Comparison of ENCODE assay signal across 8 cellular contexts in genomic region chr12:53674977-53675700, GRCh38. TPM values are rescaled to one million over a fixed set of nuclear protein-coding genes. Genes with fewer than 3 reads are reported as not detected.
DNase-seq lines count a peak whose midpoint lies in the region; ATAC-seq and TF ChIP-seq lines count a peak whose summit lies in the region.

No MANE protein-coding gene starts in this region.

- peaks cover 0 to 2% (median 0%) of the 10 kb centered on the region in 3 donors for H3K9me3 Mint-ChIP-seq in IgD-negative memory B cell
- H3K9me3 Mint-ChIP-seq in chondrocyte (ENCODE audit: low read depth) = no peaks in the 10 kb centered on the region
- no peaks in the 10 kb centered on the region for H3K9me3 Mint-ChIP-seq in naive B cell

- DNase-seq in AG10803 (ENCODE audit: low read depth) = peak; percentile 11
- DNase-seq in chondrocyte (ENCODE audit: low spot score) = no peak
- no peak for DNase-seq in naive B cell
- no peak for DNase-seq in NCI-H128 (lab: John Stamatoyannopoulos, UW; ENCODE audit: unreplicated experiment)
- no peak for DNase-seq in SIG-M5 treated with dmso at 0.1 percent for 504 hours (lab: John Stamatoyannopoulos, UW; ENCODE audit: unreplicated experiment)
- DNase-seq in NCI-H2227 treated with DMSO at 0.1 percent for 48 hours (lab: John Stamatoyannopoulos, UW) = no peak
- no peak for DNase-seq in NK-92 treated with Interleukin-12 subunit alpha and Interleukin-12 subunit beta, amount 100 ng/mL, for 24 hours (lab: John Stamatoyannopoulos, UW)

- peaks cover 24% of the 10 kb centered on the region for H3K27me3 Mint-ChIP-seq in IgD-negative memory B cell
- peaks cover 5% of the 10 kb centered on the region for H3K27me3 Mint-ChIP-seq in chondrocyte (ENCODE audit: low read depth)
- peaks cover 13 to 30% (median 22%) of the 10 kb centered on the region in 3 donors for H3K27me3 Mint-ChIP-seq in naive B cell

- TF ChIP-seq CTCF in AG10803 (conservative IDR thresholded peaks at IDR 0.05; ENCODE audit: low read length) = no peak
- TF ChIP-seq CTCF in chondrocyte (IDR thresholded peaks at IDR 0.05) = no peak

- H3K36me3 Mint-ChIP-seq in IgD-negative memory B cell (no peaks in the 10 kb centered on the region), chondrocyte (ENCODE audit: low read depth) (peaks cover 12% of the 10 kb centered on the region), naive B cell (peaks cover 0 to 4% of the 10 kb centered on the region in 2 donors)

- ATAC-seq in naive B cell (ENCODE audit: low read depth in 2 of 2) = no peak

- H3K4me3 Mint-ChIP-seq in IgD-negative memory B cell = peak overlapping the region; percentile 87 to 99 (median 99)
- H3K4me3 Mint-ChIP-seq in chondrocyte (ENCODE audit: unreplicated experiment) = peak overlapping the region; percentile 94
- H3K4me3 Mint-ChIP-seq in naive B cell = peak overlapping the region; percentile 88 to 100 (median 96)

- H3K4me1 Mint-ChIP-seq in IgD-negative memory B cell (peaks cover 0 to 21% (median 13%) of the 10 kb centered on the region in 3 donors), chondrocyte (ENCODE audit: low read depth) (peaks cover 36% of the 10 kb centered on the region), naive B cell (peaks cover 10 to 41% (median 39%) of the 10 kb centered on the region in 3 donors)

- H3K27ac Mint-ChIP-seq in IgD-negative memory B cell (peak overlapping the region; percentile 47 to 98 (median 94)), chondrocyte (ENCODE audit: unreplicated experiment) (peak overlapping the region; percentile 97), naive B cell (peak overlapping the region; percentile 1 to 97 (median 96))

- peak overlapping the region; percentile 98 for H3K4me3 ChIP-seq in AG10803 (ENCODE audit: low read length)

RNA-seq across cellular contexts. Expression of gene ATP5MC2, which starts 0.7 kb away (rescaled TPM):
- polyA plus RNA-seq in IgD-negative memory B cell (707 TPM), naive B cell (ENCODE audit: low read depth in 6 of 6) (100 to 1,000 TPM; 491 to 654 (median 582) TPM)
- total RNA-seq in chondrocyte = 201 to 204 TPM (median 203 TPM) in 3 replicates

RNA-seq across cellular contexts. Expression of gene ATF7, which starts 49.0 kb away (rescaled TPM):
- polyA plus RNA-seq in IgD-negative memory B cell (14.4 TPM), naive B cell (ENCODE audit: low read depth in 6 of 6) (10 to 100 TPM; 12.2 to 18.7 (median 16.2) TPM)
- total RNA-seq in chondrocyte = 44.4 to 52.7 TPM (median 51.2 TPM) in 3 replicates

RNA-seq across cellular contexts. Expression of gene CALCOCO1, which starts 52.1 kb away (rescaled TPM):
- polyA plus RNA-seq in IgD-negative memory B cell = 52.0 TPM
- total RNA-seq in chondrocyte = 80.9 to 96.6 TPM (median 86.9 TPM) in 3 replicates
- polyA plus RNA-seq in naive B cell (ENCODE audit: low read depth in 6 of 6) = 10 to 100 TPM; 65.8 to 93.2 (median 78.8) TPM
